ENCODE assay signal across 24 cellular contexts in genomic region chr18:75131455-75132000, GRCh38.
DNase-seq lines count a peak whose midpoint lies in the region; ATAC-seq and TF ChIP-seq lines count a peak whose summit lies in the region.
"Had no signal": no experiment of that assay in that cellular context is flagged by ENCODE, and none has a peak within 500 bp of the region (broad histone marks: within the 10 kb centered on the region; RNA-seq: fewer than 3 reads in every experiment).

No MANE protein-coding gene starts in this region.

- no peaks in the 10 kb centered on the region for H3K9me3 ChIP-seq in left ventricle myocardium inferior (replicated peaks)
- H3K9me3 ChIP-seq in ovary: no peaks in the 10 kb centered on the region
- H3K9me3 ChIP-seq: A549, gastrocnemius medialis, SJCRH30 had no signal

- no peaks in the 10 kb centered on the region for H3K36me3 ChIP-seq in left ventricle myocardium inferior
- H3K36me3 ChIP-seq in ovary: no peaks in the 10 kb centered on the region
- H3K36me3 ChIP-seq: gastrocnemius medialis, SJCRH30 had no signal

- ATAC-seq in left ventricle myocardium superior (no peak), HG02840 (IDR thresholded peaks at IDR 0.05; ENCODE audit: low FRiP score, unreplicated experiment) (no peak)
- ATAC-seq: A549; activated CD4-positive, CD25-positive, alpha-beta regulatory T cell treated with anti-CD3 and anti-CD28 coated beads, Interleukin-2, amount 50 U/mL, for 24 hours; gastrocnemius medialis; K562 had no signal

- intact Hi-C loops in left ventricle myocardium inferior (cut with micrococcal nuclease) (no loop called here), left ventricle myocardium superior (cut with micrococcal nuclease) (no loop called here), dorsolateral prefrontal cortex (cut with DNase I) (no loop called here), ovary (cut with DNase I) (no loop called here)

- 12 to 27% (median 14%) methylated on average over 19 of the region's 19 CpGs for WGBS in ovary, 3 donors

- peak overlapping the region; percentile 35 for H3K4me3 ChIP-seq in left ventricle myocardium inferior
- H3K4me3 ChIP-seq in dorsolateral prefrontal cortex: peak overlapping the region in 36 of 59 donors; percentile 2 to 46 (median 22)
- H3K4me3 ChIP-seq in ovary: peak overlapping the region; percentile 1
- H3K4me3 ChIP-seq: A549, K562, SJCRH30, smooth muscle cell had no signal

- H3K27me3 ChIP-seq in left ventricle myocardium inferior (ENCODE audit: low read depth) (peaks cover 5% of the 10 kb centered on the region), dorsolateral prefrontal cortex (peaks cover 0 to 6% (median 0%) of the 10 kb centered on the region in 45 donors), ovary (no peaks in the 10 kb centered on the region)
- H3K27me3 ChIP-seq: SJCRH30 had no signal

- no peaks in the 10 kb centered on the region for H3K4me1 ChIP-seq in left ventricle myocardium inferior
- H3K4me1 ChIP-seq in ovary (ENCODE audit: insufficient read depth): no peaks in the 10 kb centered on the region
- H3K4me1 ChIP-seq: A549, gastrocnemius medialis had no signal

- no peak for TF ChIP-seq CTCF in left ventricle myocardium inferior (IDR thresholded peaks at IDR 0.05; ENCODE audit: borderline replicate concordance)
- TF ChIP-seq CTCF in dorsolateral prefrontal cortex (IDR thresholded peaks at IDR 0.05 in 54 of 56, conservative IDR thresholded peaks at IDR 0.05 in 2 of 56; ENCODE audit: low read depth in 1 of 56, partially characterized antibody in 56 of 56): no peak
- TF ChIP-seq CTCF in ovary (IDR thresholded peaks at IDR 0.05): no peak

- no peak for TF ChIP-seq EP300 in ovary (IDR thresholded peaks at IDR 0.05)

- DNase-seq in left ventricle myocardium inferior (no peak), left ventricle myocardium superior (no peak), dorsolateral prefrontal cortex (no peak), ovary (no peak), HUDEP-2 (lab: John Stamatoyannopoulos, UW; ENCODE audit: unreplicated experiment in 76 of 76) (no peak)
- DNase-seq in activated naive CD4-positive, alpha-beta T cell treated with Interleukin-2 at 50 U/mL for 16 hours: no peak
- no peak for DNase-seq in activated CD4-positive, alpha-beta T cell treated with anti-CD3 and anti-CD28 coated beads for 4 hours
- DNase-seq: activated effector memory CD4-positive, alpha-beta T cell treated with Interleukin-2 at 50 U/mL for 16 hours; CD4-positive, alpha-beta memory T cell; cerebellar nuclear complex; DMS79 treated with DMSO at 0.1 percent for 48 hours; gastrocnemius medialis; NCI-H1048; NCI-H2081 treated with DMSO at 0.1 percent for 48 hours; NCI-H524; occipital lobe; SJCRH30; trophoblast cell had no signal

- H3K27ac ChIP-seq in left ventricle myocardium inferior (replicated peaks) (no peak overlapping the region), dorsolateral prefrontal cortex (peak overlapping the region in 13 of 59 donors; percentile 14 to 54 (median 41)), ovary (no peak overlapping the region)
- H3K27ac ChIP-seq: A549, gastrocnemius medialis, HL-60, SJCRH30 had no signal

- no peak for TF ChIP-seq POLR2A in ovary (IDR thresholded peaks at IDR 0.05)
